ENCODE assay signal across 1 cellular context in the genomic region with DNA sequence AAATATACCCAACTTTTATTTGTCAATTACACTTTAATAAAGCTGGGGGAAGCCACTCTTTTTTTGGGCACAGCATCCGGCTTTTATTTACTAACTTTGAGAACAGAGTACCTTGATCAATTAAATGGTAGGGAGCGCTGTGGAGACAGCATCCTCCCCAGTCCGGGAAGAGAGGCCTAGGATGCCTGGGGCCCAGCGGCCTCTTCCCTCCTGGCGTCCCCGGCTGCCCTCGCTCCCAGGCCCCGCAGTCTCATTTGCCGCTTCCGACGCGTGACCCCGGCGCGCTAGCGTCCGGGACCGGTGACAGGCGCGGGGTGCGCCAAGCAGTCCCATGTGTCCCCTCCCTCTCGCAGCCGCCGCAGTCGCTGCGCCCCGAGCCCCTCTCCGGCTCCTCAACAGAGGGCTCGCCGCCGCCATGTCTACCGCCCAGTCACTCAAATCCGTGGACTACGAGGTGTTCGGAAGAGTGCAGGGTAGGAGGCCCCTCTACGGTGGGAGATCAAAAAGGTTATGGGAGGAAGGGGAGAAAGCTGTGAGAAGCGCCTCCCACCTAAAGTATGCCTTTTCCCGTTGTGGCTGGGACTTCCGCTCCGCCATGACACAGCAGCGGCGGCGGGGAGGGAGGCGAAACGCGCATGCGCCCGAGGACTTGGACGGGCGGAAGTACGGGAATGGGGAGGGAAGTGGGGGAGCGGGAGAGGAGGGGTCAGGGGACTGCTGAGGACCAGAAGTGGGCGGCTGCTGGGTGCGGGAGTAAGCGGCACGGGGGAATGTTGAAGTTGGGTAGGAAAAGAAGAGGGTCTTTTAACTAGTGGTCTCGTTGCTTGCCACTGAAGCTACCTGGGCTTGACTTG.
A peak's percentile ranks its signal among the peaks of the same experiment; 100 is the strongest.
TF ChIP-seq lines count a peak whose summit lies in the region.

A gene (plus strand): TSS at position 332 of the 854 bp plus-strand sequence.

TF ChIP-seq in HepG2, 621 proteins besides CTCF, POLR2A, EP300 and RAD21 (continued from another document and continues in another):
- TF ChIP-seq, protein P1, sequence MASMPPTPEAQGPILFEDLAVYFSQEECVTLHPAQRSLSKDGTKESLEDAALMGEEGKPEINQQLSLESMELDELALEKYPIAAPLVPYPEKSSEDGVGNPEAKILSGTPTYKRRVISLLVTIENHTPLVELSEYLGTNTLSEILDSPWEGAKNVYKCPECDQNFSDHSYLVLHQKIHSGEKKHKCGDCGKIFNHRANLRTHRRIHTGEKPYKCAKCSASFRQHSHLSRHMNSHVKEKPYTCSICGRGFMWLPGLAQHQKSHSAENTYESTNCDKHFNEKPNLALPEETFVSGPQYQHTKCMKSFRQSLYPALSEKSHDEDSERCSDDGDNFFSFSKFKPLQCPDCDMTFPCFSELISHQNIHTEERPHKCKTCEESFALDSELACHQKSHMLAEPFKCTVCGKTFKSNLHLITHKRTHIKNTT (CRISPR knock-in tag; IDR thresholded peaks at IDR 0.05): no peak
- TF ChIP-seq, protein P2, sequence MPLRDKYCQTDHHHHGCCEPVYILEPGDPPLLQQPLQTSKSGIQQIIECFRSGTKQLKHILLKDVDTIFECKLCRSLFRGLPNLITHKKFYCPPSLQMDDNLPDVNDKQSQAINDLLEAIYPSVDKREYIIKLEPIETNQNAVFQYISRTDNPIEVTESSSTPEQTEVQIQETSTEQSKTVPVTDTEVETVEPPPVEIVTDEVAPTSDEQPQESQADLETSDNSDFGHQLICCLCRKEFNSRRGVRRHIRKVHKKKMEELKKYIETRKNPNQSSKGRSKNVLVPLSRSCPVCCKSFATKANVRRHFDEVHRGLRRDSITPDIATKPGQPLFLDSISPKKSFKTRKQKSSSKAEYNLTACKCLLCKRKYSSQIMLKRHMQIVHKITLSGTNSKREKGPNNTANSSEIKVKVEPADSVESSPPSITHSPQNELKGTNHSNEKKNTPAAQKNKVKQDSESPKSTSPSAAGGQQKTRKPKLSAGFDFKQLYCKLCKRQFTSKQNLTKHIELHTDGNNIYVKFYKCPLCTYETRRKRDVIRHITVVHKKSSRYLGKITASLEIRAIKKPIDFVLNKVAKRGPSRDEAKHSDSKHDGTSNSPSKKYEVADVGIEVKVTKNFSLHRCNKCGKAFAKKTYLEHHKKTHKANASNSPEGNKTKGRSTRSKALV (CRISPR knock-in tag; IDR thresholded peaks at IDR 0.05): peak; percentile 89; the same call in 1 of the 2 replicates
- TF ChIP-seq GABPB1 (CRISPR knock-in tag; IDR thresholded peaks at IDR 0.05): peak; percentile 96
- TF ChIP-seq, protein P3, sequence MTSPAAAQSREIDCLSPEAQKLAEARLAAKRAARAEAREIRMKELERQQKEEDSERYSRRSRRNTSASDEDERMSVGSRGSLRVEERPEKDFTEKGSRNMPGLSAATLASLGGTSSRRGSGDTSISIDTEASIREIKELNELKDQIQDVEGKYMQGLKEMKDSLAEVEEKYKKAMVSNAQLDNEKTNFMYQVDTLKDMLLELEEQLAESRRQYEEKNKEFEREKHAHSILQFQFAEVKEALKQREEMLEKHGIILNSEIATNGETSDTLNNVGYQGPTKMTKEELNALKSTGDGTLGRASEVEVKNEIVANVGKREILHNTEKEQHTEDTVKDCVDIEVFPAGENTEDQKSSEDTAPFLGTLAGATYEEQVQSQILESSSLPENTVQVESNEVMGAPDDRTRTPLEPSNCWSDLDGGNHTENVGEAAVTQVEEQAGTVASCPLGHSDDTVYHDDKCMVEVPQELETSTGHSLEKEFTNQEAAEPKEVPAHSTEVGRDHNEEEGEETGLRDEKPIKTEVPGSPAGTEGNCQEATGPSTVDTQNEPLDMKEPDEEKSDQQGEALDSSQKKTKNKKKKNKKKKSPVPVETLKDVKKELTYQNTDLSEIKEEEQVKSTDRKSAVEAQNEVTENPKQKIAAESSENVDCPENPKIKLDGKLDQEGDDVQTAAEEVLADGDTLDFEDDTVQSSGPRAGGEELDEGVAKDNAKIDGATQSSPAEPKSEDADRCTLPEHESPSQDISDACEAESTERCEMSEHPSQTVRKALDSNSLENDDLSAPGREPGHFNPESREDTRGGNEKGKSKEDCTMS (CRISPR knock-in tag; conservative IDR thresholded peaks at IDR 0.05): no peak
- peak; percentile 73; the same call in 1 of the 2 replicates for TF ChIP-seq STAT5B (CRISPR knock-in tag; IDR thresholded peaks at IDR 0.05)
- no peak for TF ChIP-seq ZNF24 (IDR thresholded peaks at IDR 0.05)
- TF ChIP-seq SRSF4 (IDR thresholded peaks at IDR 0.05; ENCODE audit: low read depth, low read length, poor library complexity, severe bottlenecking): no peak
- TF ChIP-seq, protein P4, sequence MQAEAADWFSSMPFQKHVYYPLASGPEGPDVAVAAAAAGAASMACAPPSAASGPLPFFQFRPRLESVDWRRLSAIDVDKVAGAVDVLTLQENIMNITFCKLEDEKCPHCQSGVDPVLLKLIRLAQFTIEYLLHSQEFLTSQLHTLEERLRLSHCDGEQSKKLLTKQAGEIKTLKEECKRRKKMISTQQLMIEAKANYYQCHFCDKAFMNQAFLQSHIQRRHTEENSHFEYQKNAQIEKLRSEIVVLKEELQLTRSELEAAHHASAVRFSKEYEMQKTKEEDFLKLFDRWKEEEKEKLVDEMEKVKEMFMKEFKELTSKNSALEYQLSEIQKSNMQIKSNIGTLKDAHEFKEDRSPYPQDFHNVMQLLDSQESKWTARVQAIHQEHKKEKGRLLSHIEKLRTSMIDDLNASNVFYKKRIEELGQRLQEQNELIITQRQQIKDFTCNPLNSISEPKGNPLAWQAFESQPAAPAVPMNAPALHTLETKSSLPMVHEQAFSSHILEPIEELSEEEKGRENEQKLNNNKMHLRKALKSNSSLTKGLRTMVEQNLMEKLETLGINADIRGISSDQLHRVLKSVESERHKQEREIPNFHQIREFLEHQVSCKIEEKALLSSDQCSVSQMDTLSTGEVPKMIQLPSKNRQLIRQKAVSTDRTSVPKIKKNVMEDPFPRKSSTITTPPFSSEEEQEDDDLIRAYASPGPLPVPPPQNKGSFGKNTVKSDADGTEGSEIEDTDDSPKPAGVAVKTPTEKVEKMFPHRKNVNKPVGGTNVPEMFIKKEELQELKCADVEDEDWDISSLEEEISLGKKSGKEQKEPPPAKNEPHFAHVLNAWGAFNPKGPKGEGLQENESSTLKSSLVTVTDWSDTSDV (CRISPR knock-in tag; IDR thresholded peaks at IDR 0.05): no peak
- TF ChIP-seq ZNF709 (CRISPR knock-in tag; IDR thresholded peaks at IDR 0.05): peak; percentile 80
- TF ChIP-seq GATA4 (IDR thresholded peaks at IDR 0.05; ENCODE audit: borderline replicate concordance, low read depth): peak; percentile 32; the same call in 1 of the 2 replicates
- TF ChIP-seq ZFP36L2 (CRISPR knock-in tag; IDR thresholded peaks at IDR 0.05): no peak
- peak; percentile 92 for TF ChIP-seq RXRA (CRISPR knock-in tag; IDR thresholded peaks at IDR 0.05)
- TF ChIP-seq, protein P5, sequence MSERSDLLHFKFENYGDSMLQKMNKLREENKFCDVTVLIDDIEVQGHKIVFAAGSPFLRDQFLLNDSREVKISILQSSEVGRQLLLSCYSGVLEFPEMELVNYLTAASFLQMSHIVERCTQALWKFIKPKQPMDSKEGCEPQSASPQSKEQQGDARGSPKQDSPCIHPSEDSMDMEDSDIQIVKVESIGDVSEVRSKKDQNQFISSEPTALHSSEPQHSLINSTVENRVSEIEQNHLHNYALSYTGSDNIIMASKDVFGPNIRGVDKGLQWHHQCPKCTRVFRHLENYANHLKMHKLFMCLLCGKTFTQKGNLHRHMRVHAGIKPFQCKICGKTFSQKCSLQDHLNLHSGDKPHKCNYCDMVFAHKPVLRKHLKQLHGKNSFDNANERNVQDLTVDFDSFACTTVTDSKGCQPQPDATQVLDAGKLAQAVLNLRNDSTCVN (CRISPR knock-in tag; IDR thresholded peaks at IDR 0.05; ENCODE audit: borderline replicate concordance): peak; percentile 60
- peak; percentile 57; the same call in 1 of the 2 replicates for TF ChIP-seq ZFP1 (CRISPR knock-in tag; IDR thresholded peaks at IDR 0.05)
- TF ChIP-seq, protein P6, sequence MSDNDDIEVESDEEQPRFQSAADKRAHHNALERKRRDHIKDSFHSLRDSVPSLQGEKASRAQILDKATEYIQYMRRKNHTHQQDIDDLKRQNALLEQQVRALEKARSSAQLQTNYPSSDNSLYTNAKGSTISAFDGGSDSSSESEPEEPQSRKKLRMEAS (IDR thresholded peaks at IDR 0.05): peak; percentile 84
- 0 out of 2 replicates have a peak, but pooled peaks have one; percentile 60 for TF ChIP-seq XBP1 (CRISPR knock-in tag; IDR thresholded peaks at IDR 0.05)
- TF ChIP-seq TBL1XR1 (IDR thresholded peaks at IDR 0.05; ENCODE audit: borderline replicate concordance, low read length, partially characterized antibody): no peak
- TF ChIP-seq DR1 (CRISPR knock-in tag; IDR thresholded peaks at IDR 0.05): no peak; the same call in none of the 2 replicates
- TF ChIP-seq FOSL2 (CRISPR knock-in tag; IDR thresholded peaks at IDR 0.05): no peak; the same call in 1 of the 2 replicates
- peak; percentile 55 for TF ChIP-seq ZFP82 (CRISPR knock-in tag; IDR thresholded peaks at IDR 0.05; ENCODE audit: borderline replicate concordance)
- TF ChIP-seq ZNF746 (CRISPR knock-in tag; IDR thresholded peaks at IDR 0.05): peak; percentile 77
- TF ChIP-seq POLR2AphosphoS2 (IDR thresholded peaks at IDR 0.05; ENCODE audit: low read depth, low read length): peak; percentile 86; the same call in 1 of the 2 replicates
- TF ChIP-seq, protein P7, sequence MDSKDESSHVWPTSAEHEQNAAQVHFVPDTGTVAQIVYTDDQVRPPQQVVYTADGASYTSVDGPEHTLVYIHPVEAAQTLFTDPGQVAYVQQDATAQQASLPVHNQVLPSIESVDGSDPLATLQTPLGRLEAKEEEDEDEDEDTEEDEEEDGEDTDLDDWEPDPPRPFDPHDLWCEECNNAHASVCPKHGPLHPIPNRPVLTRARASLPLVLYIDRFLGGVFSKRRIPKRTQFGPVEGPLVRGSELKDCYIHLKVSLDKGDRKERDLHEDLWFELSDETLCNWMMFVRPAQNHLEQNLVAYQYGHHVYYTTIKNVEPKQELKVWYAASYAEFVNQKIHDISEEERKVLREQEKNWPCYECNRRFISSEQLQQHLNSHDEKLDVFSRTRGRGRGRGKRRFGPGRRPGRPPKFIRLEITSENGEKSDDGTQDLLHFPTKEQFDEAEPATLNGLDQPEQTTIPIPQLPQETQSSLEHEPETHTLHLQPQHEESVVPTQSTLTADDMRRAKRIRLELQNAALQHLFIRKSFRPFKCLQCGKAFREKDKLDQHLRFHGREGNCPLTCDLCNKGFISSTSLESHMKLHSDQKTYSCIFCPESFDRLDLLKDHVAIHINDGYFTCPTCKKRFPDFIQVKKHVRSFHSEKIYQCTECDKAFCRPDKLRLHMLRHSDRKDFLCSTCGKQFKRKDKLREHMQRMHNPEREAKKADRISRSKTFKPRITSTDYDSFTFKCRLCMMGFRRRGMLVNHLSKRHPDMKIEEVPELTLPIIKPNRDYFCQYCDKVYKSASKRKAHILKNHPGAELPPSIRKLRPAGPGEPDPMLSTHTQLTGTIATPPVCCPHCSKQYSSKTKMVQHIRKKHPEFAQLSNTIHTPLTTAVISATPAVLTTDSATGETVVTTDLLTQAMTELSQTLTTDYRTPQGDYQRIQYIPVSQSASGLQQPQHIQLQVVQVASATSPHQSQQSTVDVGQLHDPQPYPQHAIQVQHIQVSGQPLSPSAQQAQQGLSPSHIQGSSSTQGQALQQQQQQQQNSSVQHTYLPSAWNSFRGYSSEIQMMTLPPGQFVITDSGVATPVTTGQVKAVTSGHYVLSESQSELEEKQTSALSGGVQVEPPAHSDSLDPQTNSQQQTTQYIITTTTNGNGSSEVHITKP (CRISPR knock-in tag; IDR thresholded peaks at IDR 0.05; ENCODE audit: low read depth): peak; percentile 90
- TF ChIP-seq, protein P8, sequence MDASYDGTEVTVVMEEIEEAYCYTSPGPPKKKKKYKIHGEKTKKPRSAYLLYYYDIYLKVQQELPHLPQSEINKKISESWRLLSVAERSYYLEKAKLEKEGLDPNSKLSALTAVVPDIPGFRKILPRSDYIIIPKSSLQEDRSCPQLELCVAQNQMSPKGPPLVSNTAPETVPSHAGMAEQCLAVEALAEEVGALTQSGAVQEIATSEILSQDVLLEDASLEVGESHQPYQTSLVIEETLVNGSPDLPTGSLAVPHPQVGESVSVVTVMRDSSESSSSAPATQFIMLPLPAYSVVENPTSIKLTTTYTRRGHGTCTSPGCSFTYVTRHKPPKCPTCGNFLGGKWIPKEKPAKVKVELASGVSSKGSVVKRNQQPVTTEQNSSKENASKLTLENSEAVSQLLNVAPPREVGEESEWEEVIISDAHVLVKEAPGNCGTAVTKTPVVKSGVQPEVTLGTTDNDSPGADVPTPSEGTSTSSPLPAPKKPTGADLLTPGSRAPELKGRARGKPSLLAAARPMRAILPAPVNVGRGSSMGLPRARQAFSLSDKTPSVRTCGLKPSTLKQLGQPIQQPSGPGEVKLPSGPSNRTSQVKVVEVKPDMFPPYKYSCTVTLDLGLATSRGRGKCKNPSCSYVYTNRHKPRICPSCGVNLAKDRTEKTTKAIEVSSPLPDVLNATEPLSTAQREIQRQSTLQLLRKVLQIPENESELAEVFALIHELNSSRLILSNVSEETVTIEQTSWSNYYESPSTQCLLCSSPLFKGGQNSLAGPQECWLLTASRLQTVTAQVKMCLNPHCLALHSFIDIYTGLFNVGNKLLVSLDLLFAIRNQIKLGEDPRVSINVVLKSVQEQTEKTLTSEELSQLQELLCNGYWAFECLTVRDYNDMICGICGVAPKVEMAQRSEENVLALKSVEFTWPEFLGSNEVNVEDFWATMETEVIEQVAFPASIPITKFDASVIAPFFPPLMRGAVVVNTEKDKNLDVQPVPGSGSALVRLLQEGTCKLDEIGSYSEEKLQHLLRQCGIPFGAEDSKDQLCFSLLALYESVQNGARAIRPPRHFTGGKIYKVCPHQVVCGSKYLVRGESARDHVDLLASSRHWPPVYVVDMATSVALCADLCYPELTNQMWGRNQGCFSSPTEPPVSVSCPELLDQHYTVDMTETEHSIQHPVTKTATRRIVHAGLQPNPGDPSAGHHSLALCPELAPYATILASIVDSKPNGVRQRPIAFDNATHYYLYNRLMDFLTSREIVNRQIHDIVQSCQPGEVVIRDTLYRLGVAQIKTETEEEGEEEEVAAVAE (CRISPR knock-in tag; IDR thresholded peaks at IDR 0.05; ENCODE audit: borderline replicate concordance): peak; percentile 80
- peak; percentile 93 for TF ChIP-seq HOXA3 (CRISPR knock-in tag; IDR thresholded peaks at IDR 0.05)
- TF ChIP-seq, protein P9, sequence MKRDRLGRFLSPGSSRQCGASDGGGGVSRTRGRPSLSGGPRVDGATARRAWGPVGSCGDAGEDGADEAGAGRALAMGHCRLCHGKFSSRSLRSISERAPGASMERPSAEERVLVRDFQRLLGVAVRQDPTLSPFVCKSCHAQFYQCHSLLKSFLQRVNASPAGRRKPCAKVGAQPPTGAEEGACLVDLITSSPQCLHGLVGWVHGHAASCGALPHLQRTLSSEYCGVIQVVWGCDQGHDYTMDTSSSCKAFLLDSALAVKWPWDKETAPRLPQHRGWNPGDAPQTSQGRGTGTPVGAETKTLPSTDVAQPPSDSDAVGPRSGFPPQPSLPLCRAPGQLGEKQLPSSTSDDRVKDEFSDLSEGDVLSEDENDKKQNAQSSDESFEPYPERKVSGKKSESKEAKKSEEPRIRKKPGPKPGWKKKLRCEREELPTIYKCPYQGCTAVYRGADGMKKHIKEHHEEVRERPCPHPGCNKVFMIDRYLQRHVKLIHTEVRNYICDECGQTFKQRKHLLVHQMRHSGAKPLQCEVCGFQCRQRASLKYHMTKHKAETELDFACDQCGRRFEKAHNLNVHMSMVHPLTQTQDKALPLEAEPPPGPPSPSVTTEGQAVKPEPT (CRISPR knock-in tag; IDR thresholded peaks at IDR 0.05; ENCODE audit: low read depth): peak; percentile 84; the same call in 1 of the 2 replicates
- no peak for TF ChIP-seq ZNF354B (CRISPR knock-in tag; IDR thresholded peaks at IDR 0.05)
